Comparison of ENCODE assay signal across 23 cellular contexts in genomic region chr10:29541826-29542225, GRCh38.
"Had no signal": no experiment of that assay in that cellular context is flagged by ENCODE, and none has a peak within 500 bp of the region (broad histone marks: within the 10 kb centered on the region; RNA-seq: fewer than 3 reads in every experiment).

No MANE protein-coding gene starts in this region.

- H3K4me3 ChIP-seq: lower lobe of right lung, prostate gland, right lobe of liver, skin epidermis, suprapubic skin, tibial nerve had no signal

- ATAC-seq: activated T-cell treated with anti-CD3 and anti-CD28 coated beads, Interleukin-2, amount 50 U/mL, for 4 hours; left colon; lower lobe of right lung; naive thymus-derived CD4-positive, alpha-beta T cell; right lobe of liver; stimulated activated effector memory CD8-positive, alpha-beta T cell treated with anti-CD3 and anti-CD28 coated beads, Interleukin-12 subunit alpha, Interleukin-12 subunit beta, amount 100 ng/mL, for 72 hours; stimulated activated naive CD8-positive, alpha-beta T cell treated with anti-CD3 and anti-CD28 coated beads, Interleukin-15, amount 100 ng/mL, for 72 hours had no signal

- H3K9me3 Mint-ChIP-seq: activated B cell treated with CpG ODN at 0.5 μM for 24 hours; activated naive CD8-positive, alpha-beta T cell treated with anti-CD3 and anti-CD28 coated beads for 36 hours; activated T-cell treated with anti-CD3 and anti-CD28 coated beads, Interleukin-2, amount 50 U/mL, for 4 hours; naive thymus-derived CD4-positive, alpha-beta T cell; stimulated activated effector memory CD8-positive, alpha-beta T cell treated with anti-CD3 and anti-CD28 coated beads, Interleukin-12 subunit alpha, Interleukin-12 subunit beta, amount 100 ng/mL, for 72 hours; stimulated activated naive CD8-positive, alpha-beta T cell treated with anti-CD3 and anti-CD28 coated beads, Interleukin-15, amount 100 ng/mL, for 72 hours had no signal

- H3K9me3 ChIP-seq: lower lobe of right lung, prostate gland, right lobe of liver, suprapubic skin, tibial nerve had no signal

- H3K36me3 Mint-ChIP-seq: activated naive CD8-positive, alpha-beta T cell treated with anti-CD3 and anti-CD28 coated beads for 36 hours had no signal

- H3K4me1 Mint-ChIP-seq: activated B cell treated with CpG ODN at 0.5 μM for 24 hours; stimulated activated naive CD8-positive, alpha-beta T cell treated with anti-CD3 and anti-CD28 coated beads, Interleukin-15, amount 100 ng/mL, for 72 hours had no signal

- H3K27ac Mint-ChIP-seq: activated B cell treated with CpG ODN at 0.5 μM for 24 hours; activated naive CD8-positive, alpha-beta T cell treated with anti-CD3 and anti-CD28 coated beads for 36 hours; naive thymus-derived CD4-positive, alpha-beta T cell; stimulated activated effector memory CD8-positive, alpha-beta T cell treated with anti-CD3 and anti-CD28 coated beads, Interleukin-12 subunit alpha, Interleukin-12 subunit beta, amount 100 ng/mL, for 72 hours had no signal

- H3K27ac ChIP-seq: lower lobe of right lung, prostate gland, right lobe of liver, skin epidermis, suprapubic skin, tibial nerve had no signal

- H3K4me3 Mint-ChIP-seq: activated B cell treated with CpG ODN at 0.5 μM for 24 hours; activated naive CD8-positive, alpha-beta T cell treated with anti-CD3 and anti-CD28 coated beads for 36 hours; activated T-cell treated with anti-CD3 and anti-CD28 coated beads, Interleukin-2, amount 50 U/mL, for 4 hours; naive thymus-derived CD4-positive, alpha-beta T cell; stimulated activated effector memory CD8-positive, alpha-beta T cell treated with anti-CD3 and anti-CD28 coated beads, Interleukin-12 subunit alpha, Interleukin-12 subunit beta, amount 100 ng/mL, for 72 hours; stimulated activated naive CD8-positive, alpha-beta T cell treated with anti-CD3 and anti-CD28 coated beads, Interleukin-15, amount 100 ng/mL, for 72 hours had no signal

- H3K27me3 Mint-ChIP-seq: activated B cell treated with CpG ODN at 0.5 μM for 24 hours; activated naive CD8-positive, alpha-beta T cell treated with anti-CD3 and anti-CD28 coated beads for 36 hours; naive thymus-derived CD4-positive, alpha-beta T cell; stimulated activated naive CD8-positive, alpha-beta T cell treated with anti-CD3 and anti-CD28 coated beads, Interleukin-15, amount 100 ng/mL, for 72 hours had no signal

- H3K36me3 ChIP-seq: prostate gland, right lobe of liver, tibial nerve had no signal

- H3K4me1 ChIP-seq: lower lobe of right lung, prostate gland, right lobe of liver, tibial nerve had no signal

- H3K27me3 ChIP-seq: right lobe of liver, suprapubic skin, tibial nerve had no signal

- DNase-seq: activated B cell treated with CpG ODN at 0.5 μM for 24 hours; activated CD4-positive, alpha-beta T cell treated with anti-CD3 and anti-CD28 coated beads for 4 hours; activated CD4-positive, alpha-beta T cell treated with anti-CD3 and anti-CD28 coated beads, Interleukin-2, amount 50 U/mL, for 48 hours; activated CD8-positive, alpha-beta memory T cell treated with anti-CD3 and anti-CD28 coated beads, Interleukin-2, amount 50 U/mL, for 48 hours; activated naive CD4-positive, alpha-beta T cell treated with Interleukin-2 at 50 U/mL for 16 hours; activated naive CD8-positive, alpha-beta T cell treated with anti-CD3 and anti-CD28 coated beads for 36 hours; activated T-cell treated with anti-CD3 and anti-CD28 coated beads, Interleukin-2, amount 50 U/mL, for 4 hours; effector CD4-positive, alpha-beta T cell; foreskin melanocyte; islet precursor cell; left colon; lower lobe of right lung; naive thymus-derived CD4-positive, alpha-beta T cell; right lobe of liver; stimulated activated CD4-positive, alpha-beta T cell treated with anti-CD3 and anti-CD28 coated beads, Interleukin-2, amount 100 ng/mL, for 24 hours; stimulated activated naive CD8-positive, alpha-beta T cell treated with anti-CD3 and anti-CD28 coated beads, Interleukin-15, amount 100 ng/mL, for 72 hours; T-helper 1 cell; T1000 had no signal
